Comparison of ENCODE assay signal across 2 cellular contexts in genomic region chr20:25179439-25180089, GRCh38.
TF ChIP-seq lines count a peak whose summit lies in the region.

No MANE protein-coding gene starts in this region.

TF ChIP-seq in A549, 52 proteins besides CTCF, POLR2A, EP300 and RAD21:
- TF ChIP-seq POLR2AphosphoS2 (conservative IDR thresholded peaks at IDR 0.05; ENCODE audit: low read length) (no peak), HDAC2 (IDR thresholded peaks at IDR 0.05) (no peak), ZSCAN20 (CRISPR knock-in tag; IDR thresholded peaks at IDR 0.05) (no peak), NFE2L2 (conservative IDR thresholded peaks at IDR 0.05; ENCODE audit: low read length) (no peak), EHF (CRISPR knock-in tag; IDR thresholded peaks at IDR 0.05) (no peak), ELK1 (IDR thresholded peaks at IDR 0.05; ENCODE audit: low read depth, low read length) (no peak), TP53 (CRISPR knock-in tag; IDR thresholded peaks at IDR 0.05) (no peak), GATA3 (IDR thresholded peaks at IDR 0.05; ENCODE audit: borderline replicate concordance) (no peak), FOXS1 (CRISPR knock-in tag; IDR thresholded peaks at IDR 0.05) (no peak), MYC (IDR thresholded peaks at IDR 0.05; ENCODE audit: borderline replicate concordance, low read length) (no peak), E2F6 (IDR thresholded peaks at IDR 0.05; ENCODE audit: borderline replicate concordance, low read depth) (no peak), NR3C1 (IDR thresholded peaks at IDR 0.05) (no peak), PBX3 (IDR thresholded peaks at IDR 0.05) (no peak), SREBF2 (IDR thresholded peaks at IDR 0.05) (no peak), MAX (IDR thresholded peaks at IDR 0.05) (no peak), HES2 (IDR thresholded peaks at IDR 0.05) (no peak)

TF ChIP-seq in GM23338, 12 proteins besides CTCF, POLR2A, EP300 and RAD21:
- no peak for TF ChIP-seq ZNF331 (CRISPR knock-in tag; IDR thresholded peaks at IDR 0.05; ENCODE audit: low read depth)
- no peak for TF ChIP-seq ETS1 (IDR thresholded peaks at IDR 0.05)
- TF ChIP-seq POLR2AphosphoS5 (IDR thresholded peaks at IDR 0.05; ENCODE audit: low read depth), result no peak
- TF ChIP-seq EZH2phosphoT487 (IDR thresholded peaks at IDR 0.05; ENCODE audit: unreplicated experiment), result no peak
- no peak for TF ChIP-seq REST (IDR thresholded peaks at IDR 0.05; ENCODE audit: unreplicated experiment)
- no peak for TF ChIP-seq ZNF114 (CRISPR knock-in tag; IDR thresholded peaks at IDR 0.05)
- no peak for TF ChIP-seq CREB1 (CRISPR knock-in tag; IDR thresholded peaks at IDR 0.05; ENCODE audit: low read depth)
- no peak for TF ChIP-seq STAT1 (IDR thresholded peaks at IDR 0.05; ENCODE audit: unreplicated experiment)
- no peak for TF ChIP-seq ZNF462 (CRISPR knock-in tag; IDR thresholded peaks at IDR 0.05)
- TF ChIP-seq EZH2 (IDR thresholded peaks at IDR 0.05; ENCODE audit: low read depth, unreplicated experiment), result no peak
- no peak for TF ChIP-seq JUNB (IDR thresholded peaks at IDR 0.05; ENCODE audit: unreplicated experiment)
- TF ChIP-seq NANOG (IDR thresholded peaks at IDR 0.05; ENCODE audit: borderline replicate concordance), result no peak
